Comparison of ENCODE assay signal across 1 cellular context in the genomic region with DNA sequence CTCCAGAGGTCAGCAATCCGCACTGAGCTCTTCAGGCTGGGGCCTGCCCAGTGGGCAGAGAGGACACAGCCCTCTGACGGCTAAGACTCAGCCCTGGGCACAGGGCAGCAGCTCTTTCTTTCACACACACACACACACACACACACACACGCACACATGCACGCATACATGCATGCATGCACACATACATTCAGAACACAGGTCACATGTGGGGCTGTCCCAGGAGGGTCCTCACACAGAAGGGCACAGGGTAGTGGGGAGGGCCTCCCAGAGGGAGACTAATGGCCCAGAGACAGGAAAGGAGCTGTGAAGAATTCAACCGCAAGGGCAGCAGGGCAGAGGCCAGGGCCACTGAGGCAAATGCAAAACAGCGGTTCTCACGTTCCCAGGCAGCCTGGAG.
TF ChIP-seq lines count a peak whose summit lies in the region.

No MANE protein-coding gene starts in this region.

TF ChIP-seq in K562, 482 proteins besides CTCF, POLR2A, EP300 and RAD21 (continued from another document):
- TF ChIP-seq, protein P1, sequence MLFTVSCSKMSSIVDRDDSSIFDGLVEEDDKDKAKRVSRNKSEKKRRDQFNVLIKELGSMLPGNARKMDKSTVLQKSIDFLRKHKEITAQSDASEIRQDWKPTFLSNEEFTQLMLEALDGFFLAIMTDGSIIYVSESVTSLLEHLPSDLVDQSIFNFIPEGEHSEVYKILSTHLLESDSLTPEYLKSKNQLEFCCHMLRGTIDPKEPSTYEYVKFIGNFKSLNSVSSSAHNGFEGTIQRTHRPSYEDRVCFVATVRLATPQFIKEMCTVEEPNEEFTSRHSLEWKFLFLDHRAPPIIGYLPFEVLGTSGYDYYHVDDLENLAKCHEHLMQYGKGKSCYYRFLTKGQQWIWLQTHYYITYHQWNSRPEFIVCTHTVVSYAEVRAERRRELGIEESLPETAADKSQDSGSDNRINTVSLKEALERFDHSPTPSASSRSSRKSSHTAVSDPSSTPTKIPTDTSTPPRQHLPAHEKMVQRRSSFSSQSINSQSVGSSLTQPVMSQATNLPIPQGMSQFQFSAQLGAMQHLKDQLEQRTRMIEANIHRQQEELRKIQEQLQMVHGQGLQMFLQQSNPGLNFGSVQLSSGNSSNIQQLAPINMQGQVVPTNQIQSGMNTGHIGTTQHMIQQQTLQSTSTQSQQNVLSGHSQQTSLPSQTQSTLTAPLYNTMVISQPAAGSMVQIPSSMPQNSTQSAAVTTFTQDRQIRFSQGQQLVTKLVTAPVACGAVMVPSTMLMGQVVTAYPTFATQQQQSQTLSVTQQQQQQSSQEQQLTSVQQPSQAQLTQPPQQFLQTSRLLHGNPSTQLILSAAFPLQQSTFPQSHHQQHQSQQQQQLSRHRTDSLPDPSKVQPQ (CRISPR knock-in tag; IDR thresholded peaks at IDR 0.05; ENCODE audit: borderline replicate concordance) = no peak
- TF ChIP-seq SRSF9 (IDR thresholded peaks at IDR 0.05; ENCODE audit: borderline replicate concordance, low read depth, low read length) (no peak), POLR3A (IDR thresholded peaks at IDR 0.05; ENCODE audit: borderline replicate concordance, extremely low read depth, insufficient read depth, insufficient read length) (no peak), RNF2 (IDR thresholded peaks at IDR 0.05) (no peak), PTRF (tag; IDR thresholded peaks at IDR 0.05) (no peak), PRMT5 (CRISPR knock-in tag; IDR thresholded peaks at IDR 0.05) (no peak), ZNF586 (CRISPR knock-in tag; conservative IDR thresholded peaks at IDR 0.05) (no peak), SIN3B (IDR thresholded peaks at IDR 0.05; ENCODE audit: low read depth) (no peak), ZNF253 (CRISPR knock-in tag; conservative IDR thresholded peaks at IDR 0.05) (no peak), FOS (IDR thresholded peaks at IDR 0.05; ENCODE audit: extremely low read depth, insufficient read length) (no peak), ZFPM2 (CRISPR knock-in tag; IDR thresholded peaks at IDR 0.05) (no peak), CBX3 (IDR thresholded peaks at IDR 0.05; ENCODE audit: borderline replicate concordance in 1 of 2, low read length in 2 of 2) (no peak), FUS (optimal IDR thresholded peaks at IDR 0.05; ENCODE audit: low read depth, low read length) (no peak), MEF2D (tag; conservative IDR thresholded peaks at IDR 0.05; ENCODE audit: low read depth) (no peak)
- TF ChIP-seq, protein P2, sequence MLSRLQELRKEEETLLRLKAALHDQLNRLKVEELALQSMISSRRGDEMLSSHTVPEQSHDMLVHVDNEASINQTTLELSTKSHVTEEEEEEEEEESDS (CRISPR knock-in tag; IDR thresholded peaks at IDR 0.05) = no peak
- TF ChIP-seq, protein P3, sequence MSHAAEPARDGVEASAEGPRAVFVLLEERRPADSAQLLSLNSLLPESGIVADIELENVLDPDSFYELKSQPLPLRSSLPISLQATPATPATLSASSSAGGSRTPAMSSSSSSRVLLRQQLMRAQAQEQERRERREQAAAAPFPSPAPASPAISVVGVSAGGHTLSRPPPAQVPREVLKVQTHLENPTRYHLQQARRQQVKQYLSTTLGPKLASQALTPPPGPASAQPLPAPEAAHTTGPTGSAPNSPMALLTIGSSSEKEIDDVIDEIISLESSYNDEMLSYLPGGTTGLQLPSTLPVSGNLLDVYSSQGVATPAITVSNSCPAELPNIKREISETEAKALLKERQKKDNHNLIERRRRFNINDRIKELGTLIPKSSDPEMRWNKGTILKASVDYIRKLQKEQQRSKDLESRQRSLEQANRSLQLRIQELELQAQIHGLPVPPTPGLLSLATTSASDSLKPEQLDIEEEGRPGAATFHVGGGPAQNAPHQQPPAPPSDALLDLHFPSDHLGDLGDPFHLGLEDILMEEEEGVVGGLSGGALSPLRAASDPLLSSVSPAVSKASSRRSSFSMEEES (CRISPR knock-in tag; IDR thresholded peaks at IDR 0.05) = no peak
- TF ChIP-seq, protein P4, sequence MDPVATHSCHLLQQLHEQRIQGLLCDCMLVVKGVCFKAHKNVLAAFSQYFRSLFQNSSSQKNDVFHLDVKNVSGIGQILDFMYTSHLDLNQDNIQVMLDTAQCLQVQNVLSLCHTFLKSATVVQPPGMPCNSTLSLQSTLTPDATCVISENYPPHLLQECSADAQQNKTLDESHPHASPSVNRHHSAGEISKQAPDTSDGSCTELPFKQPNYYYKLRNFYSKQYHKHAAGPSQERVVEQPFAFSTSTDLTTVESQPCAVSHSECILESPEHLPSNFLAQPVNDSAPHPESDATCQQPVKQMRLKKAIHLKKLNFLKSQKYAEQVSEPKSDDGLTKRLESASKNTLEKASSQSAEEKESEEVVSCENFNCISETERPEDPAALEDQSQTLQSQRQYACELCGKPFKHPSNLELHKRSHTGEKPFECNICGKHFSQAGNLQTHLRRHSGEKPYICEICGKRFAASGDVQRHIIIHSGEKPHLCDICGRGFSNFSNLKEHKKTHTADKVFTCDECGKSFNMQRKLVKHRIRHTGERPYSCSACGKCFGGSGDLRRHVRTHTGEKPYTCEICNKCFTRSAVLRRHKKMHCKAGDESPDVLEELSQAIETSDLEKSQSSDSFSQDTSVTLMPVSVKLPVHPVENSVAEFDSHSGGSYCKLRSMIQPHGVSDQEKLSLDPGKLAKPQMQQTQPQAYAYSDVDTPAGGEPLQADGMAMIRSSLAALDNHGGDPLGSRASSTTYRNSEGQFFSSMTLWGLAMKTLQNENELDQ (CRISPR knock-in tag; IDR thresholded peaks at IDR 0.05; ENCODE audit: borderline replicate concordance) = no peak
TF ChIP-seq in K562: peak in this region for 0.
